In the genomic region with DNA sequence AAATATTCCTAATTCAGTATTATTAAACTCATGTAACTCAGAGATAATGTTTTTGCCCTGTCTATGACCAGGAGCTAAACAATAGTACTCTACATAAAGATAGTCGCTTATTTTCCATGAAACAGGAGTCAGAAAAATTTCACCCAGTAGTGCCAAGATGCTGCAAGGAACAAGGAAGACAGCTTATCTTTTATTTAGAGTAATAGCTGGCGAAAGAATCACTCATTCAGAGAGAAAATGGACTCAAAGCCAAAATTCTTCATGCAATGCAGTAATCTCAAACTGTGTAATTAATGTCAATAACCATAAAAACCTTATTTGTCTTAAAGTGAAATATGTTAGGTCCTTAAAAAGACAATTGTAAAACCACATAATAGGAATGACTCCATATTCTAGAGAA, we compare ENCODE assay signal across 28 cellular contexts.
"Had no signal": no experiment of that assay in that cellular context is flagged by ENCODE, and none has a peak within 500 bp of the region (broad histone marks: within the 10 kb centered on the region; RNA-seq: fewer than 3 reads in every experiment).

No MANE protein-coding gene starts in this region.

- H3K36me3 ChIP-seq: ascending aorta, MG63 had no signal

- DNase-seq: activated CD4-positive, alpha-beta memory T cell treated with anti-CD3 and anti-CD28 coated beads, Interleukin-2, amount 10 ng/mL, durations not matched to agents 7 days and 5 days; activated CD4-positive, alpha-beta T cell treated with anti-CD3 and anti-CD28 coated beads for 36 hours; activated CD4-positive, alpha-beta T cell treated with anti-CD3 and anti-CD28 coated beads, Interleukin-2, amount 50 U/mL, for 1 hour; activated CD4-positive, CD25-positive, alpha-beta regulatory T cell; activated gamma-delta T cell; activated naive CD4-positive, alpha-beta T cell treated with anti-CD3 and anti-CD28 coated beads, Interleukin-2, amount 50 U/mL, for 16 hours; activated naive CD8-positive, alpha-beta T cell treated with anti-CD3 and anti-CD28 coated beads, Interleukin-2, amount 10 ng/mL, durations not matched to agents 7 days and 5 days; activated T-cell treated with anti-CD3 and anti-CD28 coated beads for 4 hours; activated T-cell treated with anti-CD3 and anti-CD28 coated beads, Interleukin-2, amount 50 U/mL, for 48 hours; amniotic stem cell; MG63; MV-4-11; NCI-H1092 treated with DMSO at 0.1 percent for 48 hours; NCI-H1417 treated with DMSO at 0.1 percent for 48 hours; NCI-H1694; NCI-H2029; NCI-H510A treated with DMSO at 0.1 percent for 48 hours; SHP77 treated with DMSO at 0.1 percent for 48 hours; T-cell; T-helper 2 cell; T1000 had no signal

- H3K4me3 ChIP-seq: ascending aorta, MG63 had no signal

- H3K4me1 ChIP-seq: ascending aorta had no signal

- H3K4me1 Mint-ChIP-seq: activated CD4-positive, alpha-beta memory T cell treated with anti-CD3 and anti-CD28 coated beads, Interleukin-2, amount 10 ng/mL, durations not matched to agents 7 days and 5 days; activated CD4-positive, alpha-beta T cell treated with anti-CD3 and anti-CD28 coated beads for 36 hours; activated naive CD8-positive, alpha-beta T cell treated with anti-CD3 and anti-CD28 coated beads, Interleukin-2, amount 10 ng/mL, durations not matched to agents 7 days and 5 days; activated T-helper 17 cell treated with anti-CD3 and anti-CD28 coated beads, Interleukin-2, amount 50 U/mL, for 72 hours; brain; central memory CD8-positive, alpha-beta T cell; IgD-negative memory B cell; T-cell had no signal

- H3K27me3 ChIP-seq: ascending aorta, MG63 had no signal

- H3K4me3 Mint-ChIP-seq: activated CD4-positive, alpha-beta memory T cell treated with anti-CD3 and anti-CD28 coated beads, Interleukin-2, amount 10 ng/mL, durations not matched to agents 7 days and 5 days; activated CD4-positive, alpha-beta T cell treated with anti-CD3 and anti-CD28 coated beads for 36 hours; activated naive CD8-positive, alpha-beta T cell treated with anti-CD3 and anti-CD28 coated beads, Interleukin-2, amount 10 ng/mL, durations not matched to agents 7 days and 5 days; activated T-helper 17 cell treated with anti-CD3 and anti-CD28 coated beads, Interleukin-2, amount 50 U/mL, for 72 hours; brain; central memory CD8-positive, alpha-beta T cell; IgD-negative memory B cell; T-cell had no signal

- H3K4me2 ChIP-seq: KMS-11 had no signal

- H3K27ac ChIP-seq: ascending aorta, KMS-11, VCaP had no signal

- H3K27ac Mint-ChIP-seq: activated CD4-positive, alpha-beta memory T cell treated with anti-CD3 and anti-CD28 coated beads, Interleukin-2, amount 10 ng/mL, durations not matched to agents 7 days and 5 days; activated CD4-positive, alpha-beta T cell treated with anti-CD3 and anti-CD28 coated beads for 36 hours; activated naive CD8-positive, alpha-beta T cell treated with anti-CD3 and anti-CD28 coated beads, Interleukin-2, amount 10 ng/mL, durations not matched to agents 7 days and 5 days; activated T-helper 17 cell treated with anti-CD3 and anti-CD28 coated beads, Interleukin-2, amount 50 U/mL, for 72 hours; brain; IgD-negative memory B cell; T-cell had no signal

- H3K36me3 Mint-ChIP-seq: activated naive CD8-positive, alpha-beta T cell treated with anti-CD3 and anti-CD28 coated beads, Interleukin-2, amount 10 ng/mL, durations not matched to agents 7 days and 5 days; brain; IgD-negative memory B cell; T-cell had no signal

- H3K9me3 ChIP-seq: MG63 had no signal

- H3K9ac ChIP-seq: KMS-11 had no signal

- H3K27me3 Mint-ChIP-seq: activated CD4-positive, alpha-beta memory T cell treated with anti-CD3 and anti-CD28 coated beads, Interleukin-2, amount 10 ng/mL, durations not matched to agents 7 days and 5 days; activated CD4-positive, alpha-beta T cell treated with anti-CD3 and anti-CD28 coated beads for 36 hours; activated naive CD8-positive, alpha-beta T cell treated with anti-CD3 and anti-CD28 coated beads, Interleukin-2, amount 10 ng/mL, durations not matched to agents 7 days and 5 days; activated T-helper 17 cell treated with anti-CD3 and anti-CD28 coated beads, Interleukin-2, amount 50 U/mL, for 72 hours; brain; central memory CD8-positive, alpha-beta T cell; IgD-negative memory B cell; T-cell had no signal
